In the genomic region with DNA sequence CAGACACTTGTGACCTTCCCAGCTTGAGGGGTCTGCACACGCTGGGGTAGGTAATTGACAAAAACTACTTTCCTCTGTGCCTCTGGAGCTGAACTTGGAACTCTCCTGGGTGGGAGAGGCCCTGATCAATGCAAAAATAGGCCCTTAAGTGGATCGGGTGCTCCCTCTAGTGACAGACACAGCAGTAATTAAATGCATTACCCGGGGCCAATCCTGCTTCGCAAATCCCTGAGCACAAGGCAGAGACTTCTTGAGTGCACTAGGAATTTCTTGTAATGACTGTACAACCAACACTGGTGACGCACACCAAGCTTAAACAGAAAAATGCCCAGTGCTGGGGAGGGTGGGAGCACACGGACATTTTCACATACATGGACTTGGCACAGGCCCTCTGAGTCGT, we compare ENCODE assay signal across 1 cellular context.
TF ChIP-seq lines count a peak whose summit lies in the region.

No MANE protein-coding gene starts in this region.

TF ChIP-seq in K562, 482 proteins besides CTCF, POLR2A, EP300 and RAD21 (continues in another document):
- TF ChIP-seq, protein P1, sequence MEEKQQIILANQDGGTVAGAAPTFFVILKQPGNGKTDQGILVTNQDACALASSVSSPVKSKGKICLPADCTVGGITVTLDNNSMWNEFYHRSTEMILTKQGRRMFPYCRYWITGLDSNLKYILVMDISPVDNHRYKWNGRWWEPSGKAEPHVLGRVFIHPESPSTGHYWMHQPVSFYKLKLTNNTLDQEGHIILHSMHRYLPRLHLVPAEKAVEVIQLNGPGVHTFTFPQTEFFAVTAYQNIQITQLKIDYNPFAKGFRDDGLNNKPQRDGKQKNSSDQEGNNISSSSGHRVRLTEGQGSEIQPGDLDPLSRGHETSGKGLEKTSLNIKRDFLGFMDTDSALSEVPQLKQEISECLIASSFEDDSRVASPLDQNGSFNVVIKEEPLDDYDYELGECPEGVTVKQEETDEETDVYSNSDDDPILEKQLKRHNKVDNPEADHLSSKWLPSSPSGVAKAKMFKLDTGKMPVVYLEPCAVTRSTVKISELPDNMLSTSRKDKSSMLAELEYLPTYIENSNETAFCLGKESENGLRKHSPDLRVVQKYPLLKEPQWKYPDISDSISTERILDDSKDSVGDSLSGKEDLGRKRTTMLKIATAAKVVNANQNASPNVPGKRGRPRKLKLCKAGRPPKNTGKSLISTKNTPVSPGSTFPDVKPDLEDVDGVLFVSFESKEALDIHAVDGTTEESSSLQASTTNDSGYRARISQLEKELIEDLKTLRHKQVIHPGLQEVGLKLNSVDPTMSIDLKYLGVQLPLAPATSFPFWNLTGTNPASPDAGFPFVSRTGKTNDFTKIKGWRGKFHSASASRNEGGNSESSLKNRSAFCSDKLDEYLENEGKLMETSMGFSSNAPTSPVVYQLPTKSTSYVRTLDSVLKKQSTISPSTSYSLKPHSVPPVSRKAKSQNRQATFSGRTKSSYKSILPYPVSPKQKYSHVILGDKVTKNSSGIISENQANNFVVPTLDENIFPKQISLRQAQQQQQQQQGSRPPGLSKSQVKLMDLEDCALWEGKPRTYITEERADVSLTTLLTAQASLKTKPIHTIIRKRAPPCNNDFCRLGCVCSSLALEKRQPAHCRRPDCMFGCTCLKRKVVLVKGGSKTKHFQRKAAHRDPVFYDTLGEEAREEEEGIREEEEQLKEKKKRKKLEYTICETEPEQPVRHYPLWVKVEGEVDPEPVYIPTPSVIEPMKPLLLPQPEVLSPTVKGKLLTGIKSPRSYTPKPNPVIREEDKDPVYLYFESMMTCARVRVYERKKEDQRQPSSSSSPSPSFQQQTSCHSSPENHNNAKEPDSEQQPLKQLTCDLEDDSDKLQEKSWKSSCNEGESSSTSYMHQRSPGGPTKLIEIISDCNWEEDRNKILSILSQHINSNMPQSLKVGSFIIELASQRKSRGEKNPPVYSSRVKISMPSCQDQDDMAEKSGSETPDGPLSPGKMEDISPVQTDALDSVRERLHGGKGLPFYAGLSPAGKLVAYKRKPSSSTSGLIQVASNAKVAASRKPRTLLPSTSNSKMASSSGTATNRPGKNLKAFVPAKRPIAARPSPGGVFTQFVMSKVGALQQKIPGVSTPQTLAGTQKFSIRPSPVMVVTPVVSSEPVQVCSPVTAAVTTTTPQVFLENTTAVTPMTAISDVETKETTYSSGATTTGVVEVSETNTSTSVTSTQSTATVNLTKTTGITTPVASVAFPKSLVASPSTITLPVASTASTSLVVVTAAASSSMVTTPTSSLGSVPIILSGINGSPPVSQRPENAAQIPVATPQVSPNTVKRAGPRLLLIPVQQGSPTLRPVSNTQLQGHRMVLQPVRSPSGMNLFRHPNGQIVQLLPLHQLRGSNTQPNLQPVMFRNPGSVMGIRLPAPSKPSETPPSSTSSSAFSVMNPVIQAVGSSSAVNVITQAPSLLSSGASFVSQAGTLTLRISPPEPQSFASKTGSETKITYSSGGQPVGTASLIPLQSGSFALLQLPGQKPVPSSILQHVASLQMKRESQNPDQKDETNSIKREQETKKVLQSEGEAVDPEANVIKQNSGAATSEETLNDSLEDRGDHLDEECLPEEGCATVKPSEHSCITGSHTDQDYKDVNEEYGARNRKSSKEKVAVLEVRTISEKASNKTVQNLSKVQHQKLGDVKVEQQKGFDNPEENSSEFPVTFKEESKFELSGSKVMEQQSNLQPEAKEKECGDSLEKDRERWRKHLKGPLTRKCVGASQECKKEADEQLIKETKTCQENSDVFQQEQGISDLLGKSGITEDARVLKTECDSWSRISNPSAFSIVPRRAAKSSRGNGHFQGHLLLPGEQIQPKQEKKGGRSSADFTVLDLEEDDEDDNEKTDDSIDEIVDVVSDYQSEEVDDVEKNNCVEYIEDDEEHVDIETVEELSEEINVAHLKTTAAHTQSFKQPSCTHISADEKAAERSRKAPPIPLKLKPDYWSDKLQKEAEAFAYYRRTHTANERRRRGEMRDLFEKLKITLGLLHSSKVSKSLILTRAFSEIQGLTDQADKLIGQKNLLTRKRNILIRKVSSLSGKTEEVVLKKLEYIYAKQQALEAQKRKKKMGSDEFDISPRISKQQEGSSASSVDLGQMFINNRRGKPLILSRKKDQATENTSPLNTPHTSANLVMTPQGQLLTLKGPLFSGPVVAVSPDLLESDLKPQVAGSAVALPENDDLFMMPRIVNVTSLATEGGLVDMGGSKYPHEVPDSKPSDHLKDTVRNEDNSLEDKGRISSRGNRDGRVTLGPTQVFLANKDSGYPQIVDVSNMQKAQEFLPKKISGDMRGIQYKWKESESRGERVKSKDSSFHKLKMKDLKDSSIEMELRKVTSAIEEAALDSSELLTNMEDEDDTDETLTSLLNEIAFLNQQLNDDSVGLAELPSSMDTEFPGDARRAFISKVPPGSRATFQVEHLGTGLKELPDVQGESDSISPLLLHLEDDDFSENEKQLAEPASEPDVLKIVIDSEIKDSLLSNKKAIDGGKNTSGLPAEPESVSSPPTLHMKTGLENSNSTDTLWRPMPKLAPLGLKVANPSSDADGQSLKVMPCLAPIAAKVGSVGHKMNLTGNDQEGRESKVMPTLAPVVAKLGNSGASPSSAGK (IDR thresholded peaks at IDR 0.05), result peak; percentile 67
- TF ChIP-seq KLF16 (IDR thresholded peaks at IDR 0.05), result peak; percentile 39; the same call in 1 of the 2 replicates
- TF ChIP-seq, protein P2, sequence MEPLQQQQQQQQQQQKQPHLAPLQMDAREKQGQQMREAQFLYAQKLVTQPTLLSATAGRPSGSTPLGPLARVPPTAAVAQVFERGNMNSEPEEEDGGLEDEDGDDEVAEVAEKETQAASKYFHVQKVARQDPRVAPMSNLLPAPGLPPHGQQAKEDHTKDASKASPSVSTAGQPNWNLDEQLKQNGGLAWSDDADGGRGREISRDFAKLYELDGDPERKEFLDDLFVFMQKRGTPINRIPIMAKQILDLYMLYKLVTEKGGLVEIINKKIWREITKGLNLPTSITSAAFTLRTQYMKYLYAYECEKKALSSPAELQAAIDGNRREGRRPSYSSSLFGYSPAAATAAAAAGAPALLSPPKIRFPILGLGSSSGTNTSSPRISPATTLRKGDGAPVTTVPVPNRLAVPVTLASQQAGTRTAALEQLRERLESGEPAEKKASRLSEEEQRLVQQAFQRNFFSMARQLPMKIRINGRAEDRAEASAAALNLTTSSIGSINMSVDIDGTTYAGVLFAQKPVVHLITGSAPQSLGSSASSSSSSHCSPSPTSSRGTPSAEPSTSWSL (CRISPR knock-in tag; IDR thresholded peaks at IDR 0.05; ENCODE audit: borderline replicate concordance), result no peak
- TF ChIP-seq HDAC8 (tag; IDR thresholded peaks at IDR 0.05), result no peak
- TF ChIP-seq SMC3 (conservative IDR thresholded peaks at IDR 0.05; ENCODE audit: insufficient read depth, low read depth, low read length), result peak; percentile 88
- peak; percentile 27 for TF ChIP-seq POU5F1 (IDR thresholded peaks at IDR 0.05; ENCODE audit: borderline replicate concordance, low read depth, low read length, partially characterized antibody)
- TF ChIP-seq CTBP1 (IDR thresholded peaks at IDR 0.05; ENCODE audit: borderline replicate concordance), result peak; percentile 48
- TF ChIP-seq SIN3B (IDR thresholded peaks at IDR 0.05; ENCODE audit: low read depth), result no peak
- TF ChIP-seq, protein P3, sequence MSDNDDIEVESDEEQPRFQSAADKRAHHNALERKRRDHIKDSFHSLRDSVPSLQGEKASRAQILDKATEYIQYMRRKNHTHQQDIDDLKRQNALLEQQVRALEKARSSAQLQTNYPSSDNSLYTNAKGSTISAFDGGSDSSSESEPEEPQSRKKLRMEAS (CRISPR knock-in tag; IDR thresholded peaks at IDR 0.05), result peak; percentile 57; the same call in 1 of the 2 replicates
- no peak for TF ChIP-seq PCBP2 (IDR thresholded peaks at IDR 0.05; ENCODE audit: low read depth, low read length, poor library complexity, severe bottlenecking)
- TF ChIP-seq LCOR (CRISPR knock-in tag; IDR thresholded peaks at IDR 0.05), result 0 out of 2 replicates have a peak, but pooled peaks have one; percentile 36
- TF ChIP-seq, protein P4, sequence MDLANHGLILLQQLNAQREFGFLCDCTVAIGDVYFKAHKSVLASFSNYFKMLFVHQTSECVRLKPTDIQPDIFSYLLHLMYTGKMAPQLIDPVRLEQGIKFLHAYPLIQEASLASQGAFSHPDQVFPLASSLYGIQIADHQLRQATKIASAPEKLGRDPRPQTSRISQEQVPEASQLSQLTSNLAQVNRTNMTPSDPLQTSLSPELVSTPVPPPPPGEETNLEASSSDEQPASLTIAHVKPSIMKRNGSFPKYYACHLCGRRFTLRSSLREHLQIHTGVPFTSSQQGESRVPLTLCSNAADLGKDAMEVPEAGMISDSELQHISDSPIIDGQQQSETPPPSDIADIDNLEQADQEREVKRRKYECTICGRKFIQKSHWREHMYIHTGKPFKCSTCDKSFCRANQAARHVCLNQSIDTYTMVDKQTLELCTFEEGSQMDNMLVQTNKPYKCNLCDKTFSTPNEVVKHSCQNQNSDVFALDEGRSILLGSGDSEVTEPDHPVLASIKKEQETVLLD (IDR thresholded peaks at IDR 0.05), result no peak
- TF ChIP-seq, protein P5, sequence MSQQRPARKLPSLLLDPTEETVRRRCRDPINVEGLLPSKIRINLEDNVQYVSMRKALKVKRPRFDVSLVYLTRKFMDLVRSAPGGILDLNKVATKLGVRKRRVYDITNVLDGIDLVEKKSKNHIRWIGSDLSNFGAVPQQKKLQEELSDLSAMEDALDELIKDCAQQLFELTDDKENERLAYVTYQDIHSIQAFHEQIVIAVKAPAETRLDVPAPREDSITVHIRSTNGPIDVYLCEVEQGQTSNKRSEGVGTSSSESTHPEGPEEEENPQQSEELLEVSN (IDR thresholded peaks at IDR 0.05; ENCODE audit: borderline replicate concordance in 1 of 2, extremely low read depth in 1 of 2, insufficient read depth in 1 of 2, insufficient read length in 1 of 2, low read depth in 1 of 2, low read length in 1 of 2, poor library complexity in 1 of 2, severe bottlenecking in 1 of 2), result peak in 1 of 2 experiments; percentile 71
- TF ChIP-seq HDAC3 (IDR thresholded peaks at IDR 0.05; ENCODE audit: borderline replicate concordance, partially characterized antibody), result no peak
- no peak for TF ChIP-seq NCOA4 (IDR thresholded peaks at IDR 0.05; ENCODE audit: partially characterized antibody)
- TF ChIP-seq, protein P6, sequence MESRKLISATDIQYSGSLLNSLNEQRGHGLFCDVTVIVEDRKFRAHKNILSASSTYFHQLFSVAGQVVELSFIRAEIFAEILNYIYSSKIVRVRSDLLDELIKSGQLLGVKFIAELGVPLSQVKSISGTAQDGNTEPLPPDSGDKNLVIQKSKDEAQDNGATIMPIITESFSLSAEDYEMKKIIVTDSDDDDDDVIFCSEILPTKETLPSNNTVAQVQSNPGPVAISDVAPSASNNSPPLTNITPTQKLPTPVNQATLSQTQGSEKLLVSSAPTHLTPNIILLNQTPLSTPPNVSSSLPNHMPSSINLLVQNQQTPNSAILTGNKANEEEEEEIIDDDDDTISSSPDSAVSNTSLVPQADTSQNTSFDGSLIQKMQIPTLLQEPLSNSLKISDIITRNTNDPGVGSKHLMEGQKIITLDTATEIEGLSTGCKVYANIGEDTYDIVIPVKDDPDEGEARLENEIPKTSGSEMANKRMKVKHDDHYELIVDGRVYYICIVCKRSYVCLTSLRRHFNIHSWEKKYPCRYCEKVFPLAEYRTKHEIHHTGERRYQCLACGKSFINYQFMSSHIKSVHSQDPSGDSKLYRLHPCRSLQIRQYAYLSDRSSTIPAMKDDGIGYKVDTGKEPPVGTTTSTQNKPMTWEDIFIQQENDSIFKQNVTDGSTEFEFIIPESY (CRISPR knock-in tag; IDR thresholded peaks at IDR 0.05), result peak; percentile 47; the same call in 1 of the 2 replicates
- no peak for TF ChIP-seq CHD2 (IDR thresholded peaks at IDR 0.05; ENCODE audit: low read depth, low read length)
- TF ChIP-seq CBX3 (IDR thresholded peaks at IDR 0.05; ENCODE audit: borderline replicate concordance in 1 of 2, low read length in 2 of 2), result no peak
- TF ChIP-seq, protein P7, sequence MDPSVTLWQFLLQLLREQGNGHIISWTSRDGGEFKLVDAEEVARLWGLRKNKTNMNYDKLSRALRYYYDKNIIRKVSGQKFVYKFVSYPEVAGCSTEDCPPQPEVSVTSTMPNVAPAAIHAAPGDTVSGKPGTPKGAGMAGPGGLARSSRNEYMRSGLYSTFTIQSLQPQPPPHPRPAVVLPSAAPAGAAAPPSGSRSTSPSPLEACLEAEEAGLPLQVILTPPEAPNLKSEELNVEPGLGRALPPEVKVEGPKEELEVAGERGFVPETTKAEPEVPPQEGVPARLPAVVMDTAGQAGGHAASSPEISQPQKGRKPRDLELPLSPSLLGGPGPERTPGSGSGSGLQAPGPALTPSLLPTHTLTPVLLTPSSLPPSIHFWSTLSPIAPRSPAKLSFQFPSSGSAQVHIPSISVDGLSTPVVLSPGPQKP (CRISPR knock-in tag; IDR thresholded peaks at IDR 0.05), result no peak
- TF ChIP-seq JUND (IDR thresholded peaks at IDR 0.05; ENCODE audit: borderline replicate concordance, low read depth, low read length), result 0 out of 2 replicates have a peak, but pooled peaks have one; percentile 13
- no peak; the same call in 2 of the 3 replicates for TF ChIP-seq JUND (tag; IDR thresholded peaks at IDR 0.05; ENCODE audit: borderline replicate concordance, low read depth, low read length)
- TF ChIP-seq, protein P8, sequence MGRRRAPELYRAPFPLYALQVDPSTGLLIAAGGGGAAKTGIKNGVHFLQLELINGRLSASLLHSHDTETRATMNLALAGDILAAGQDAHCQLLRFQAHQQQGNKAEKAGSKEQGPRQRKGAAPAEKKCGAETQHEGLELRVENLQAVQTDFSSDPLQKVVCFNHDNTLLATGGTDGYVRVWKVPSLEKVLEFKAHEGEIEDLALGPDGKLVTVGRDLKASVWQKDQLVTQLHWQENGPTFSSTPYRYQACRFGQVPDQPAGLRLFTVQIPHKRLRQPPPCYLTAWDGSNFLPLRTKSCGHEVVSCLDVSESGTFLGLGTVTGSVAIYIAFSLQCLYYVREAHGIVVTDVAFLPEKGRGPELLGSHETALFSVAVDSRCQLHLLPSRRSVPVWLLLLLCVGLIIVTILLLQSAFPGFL (CRISPR knock-in tag; IDR thresholded peaks at IDR 0.05), result 0 out of 2 replicates have a peak, but pooled peaks have one; percentile 61
- 0 out of 2 replicates have a peak, but pooled peaks have one; percentile 35 for TF ChIP-seq MTA3 (IDR thresholded peaks at IDR 0.05; ENCODE audit: borderline replicate concordance)
- TF ChIP-seq, protein P9, sequence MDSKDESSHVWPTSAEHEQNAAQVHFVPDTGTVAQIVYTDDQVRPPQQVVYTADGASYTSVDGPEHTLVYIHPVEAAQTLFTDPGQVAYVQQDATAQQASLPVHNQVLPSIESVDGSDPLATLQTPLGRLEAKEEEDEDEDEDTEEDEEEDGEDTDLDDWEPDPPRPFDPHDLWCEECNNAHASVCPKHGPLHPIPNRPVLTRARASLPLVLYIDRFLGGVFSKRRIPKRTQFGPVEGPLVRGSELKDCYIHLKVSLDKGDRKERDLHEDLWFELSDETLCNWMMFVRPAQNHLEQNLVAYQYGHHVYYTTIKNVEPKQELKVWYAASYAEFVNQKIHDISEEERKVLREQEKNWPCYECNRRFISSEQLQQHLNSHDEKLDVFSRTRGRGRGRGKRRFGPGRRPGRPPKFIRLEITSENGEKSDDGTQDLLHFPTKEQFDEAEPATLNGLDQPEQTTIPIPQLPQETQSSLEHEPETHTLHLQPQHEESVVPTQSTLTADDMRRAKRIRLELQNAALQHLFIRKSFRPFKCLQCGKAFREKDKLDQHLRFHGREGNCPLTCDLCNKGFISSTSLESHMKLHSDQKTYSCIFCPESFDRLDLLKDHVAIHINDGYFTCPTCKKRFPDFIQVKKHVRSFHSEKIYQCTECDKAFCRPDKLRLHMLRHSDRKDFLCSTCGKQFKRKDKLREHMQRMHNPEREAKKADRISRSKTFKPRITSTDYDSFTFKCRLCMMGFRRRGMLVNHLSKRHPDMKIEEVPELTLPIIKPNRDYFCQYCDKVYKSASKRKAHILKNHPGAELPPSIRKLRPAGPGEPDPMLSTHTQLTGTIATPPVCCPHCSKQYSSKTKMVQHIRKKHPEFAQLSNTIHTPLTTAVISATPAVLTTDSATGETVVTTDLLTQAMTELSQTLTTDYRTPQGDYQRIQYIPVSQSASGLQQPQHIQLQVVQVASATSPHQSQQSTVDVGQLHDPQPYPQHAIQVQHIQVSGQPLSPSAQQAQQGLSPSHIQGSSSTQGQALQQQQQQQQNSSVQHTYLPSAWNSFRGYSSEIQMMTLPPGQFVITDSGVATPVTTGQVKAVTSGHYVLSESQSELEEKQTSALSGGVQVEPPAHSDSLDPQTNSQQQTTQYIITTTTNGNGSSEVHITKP (IDR thresholded peaks at IDR 0.05; ENCODE audit: partially characterized antibody), result no peak
- TF ChIP-seq BACH1 (tag; IDR thresholded peaks at IDR 0.05), result no peak
- TF ChIP-seq MCM3 (IDR thresholded peaks at IDR 0.05), result no peak
